In genomic region chr11:65376138-65376713, GRCh38 we compare ENCODE assay signal across 23 cellular contexts. TPM values are rescaled to one million over a fixed set of nuclear protein-coding genes. Genes with fewer than 3 reads are reported as not detected.
"Had no signal": no experiment of that assay in that cellular context is flagged by ENCODE, and none has a peak within 500 bp of the region (broad histone marks: within the 10 kb centered on the region; RNA-seq: fewer than 3 reads in every experiment).

No MANE protein-coding gene starts in this region.

- H3K27me3 Mint-ChIP-seq: activated B cell treated with CpG ODN at 0.5 μM for 24 hours; activated CD8-positive, alpha-beta T cell treated with anti-CD3 and anti-CD28 coated beads for 36 hours; activated naive CD4-positive, alpha-beta T cell treated with anti-CD3 and anti-CD28 coated beads, Interleukin-2, amount 50 U/mL, for 24 hours; activated naive CD8-positive, alpha-beta T cell treated with anti-CD3 and anti-CD28 coated beads, Interleukin-2, amount 50 U/mL, for 24 hours had no signal

- H3K36me3 Mint-ChIP-seq: activated naive CD4-positive, alpha-beta T cell treated with anti-CD3 and anti-CD28 coated beads, Interleukin-2, amount 50 U/mL, for 24 hours had no signal

- H3K4me3 ChIP-seq: pancreas, right atrium auricular region, transverse colon had no signal

- H3K27ac Mint-ChIP-seq: activated B cell treated with CpG ODN at 0.5 μM for 24 hours; activated CD8-positive, alpha-beta T cell treated with anti-CD3 and anti-CD28 coated beads for 36 hours; activated naive CD8-positive, alpha-beta T cell treated with anti-CD3 and anti-CD28 coated beads, Interleukin-2, amount 50 U/mL, for 24 hours; activated T-helper 2 cell treated with anti-CD3 and anti-CD28 coated beads, Interferon-gamma antibody, Interleukin-2, Interleukin-4, amounts not matched to agents 10 μg/mL and 5 μg/mL and 100 μg/mL, durations not matched to agents 14 hours and 24 hours and 36 hours; endodermal cell had no signal

- ATAC-seq: activated CD8-positive, alpha-beta T cell treated with anti-CD3 and anti-CD28 coated beads for 36 hours; activated naive CD8-positive, alpha-beta T cell treated with anti-CD3 and anti-CD28 coated beads, Interleukin-2, amount 50 U/mL, for 24 hours; activated T-cell treated with anti-CD3 and anti-CD28 coated beads, Interleukin-2, amount 50 U/mL, for 4 hours; esophagus mucosa; foreskin keratinocyte; pancreas had no signal

- H3K9me3 Mint-ChIP-seq: activated B cell treated with CpG ODN at 0.5 μM for 24 hours; activated CD8-positive, alpha-beta T cell treated with anti-CD3 and anti-CD28 coated beads for 36 hours; activated naive CD4-positive, alpha-beta T cell treated with anti-CD3 and anti-CD28 coated beads, Interleukin-2, amount 50 U/mL, for 24 hours; activated naive CD8-positive, alpha-beta T cell treated with anti-CD3 and anti-CD28 coated beads, Interleukin-2, amount 50 U/mL, for 24 hours; activated T-cell treated with anti-CD3 and anti-CD28 coated beads, Interleukin-2, amount 50 U/mL, for 4 hours; activated T-helper 2 cell treated with anti-CD3 and anti-CD28 coated beads, Interferon-gamma antibody, Interleukin-2, Interleukin-4, amounts not matched to agents 10 μg/mL and 5 μg/mL and 100 μg/mL, durations not matched to agents 14 hours and 24 hours and 36 hours; endodermal cell; nephron had no signal

- H3K4me3 Mint-ChIP-seq: activated B cell treated with CpG ODN at 0.5 μM for 24 hours; activated CD8-positive, alpha-beta T cell treated with anti-CD3 and anti-CD28 coated beads for 36 hours; activated naive CD4-positive, alpha-beta T cell treated with anti-CD3 and anti-CD28 coated beads, Interleukin-2, amount 50 U/mL, for 24 hours; activated naive CD8-positive, alpha-beta T cell treated with anti-CD3 and anti-CD28 coated beads, Interleukin-2, amount 50 U/mL, for 24 hours; activated T-cell treated with anti-CD3 and anti-CD28 coated beads, Interleukin-2, amount 50 U/mL, for 4 hours; endodermal cell; nephron had no signal

- H3K27ac ChIP-seq: foreskin keratinocyte, neutrophil, pancreas had no signal

- H3K36me3 ChIP-seq: pancreas, right atrium auricular region, transverse colon had no signal

- H3K9me3 ChIP-seq: neutrophil, pancreas, right atrium auricular region, transverse colon had no signal

- DNase-seq: activated B cell treated with CpG ODN at 0.5 μM for 24 hours; activated CD4-positive, alpha-beta T cell treated with anti-CD3 and anti-CD28 coated beads, Interleukin-2, amount 50 U/mL, for 1 hour; activated CD8-positive, alpha-beta T cell treated with anti-CD3 and anti-CD28 coated beads for 36 hours; activated naive CD8-positive, alpha-beta T cell treated with anti-CD3 and anti-CD28 coated beads, Interleukin-2, amount 50 U/mL, for 24 hours; activated T-cell treated with anti-CD3 and anti-CD28 coated beads, Interleukin-2, amount 50 U/mL, for 4 hours; amygdala; caudate nucleus; cortex of kidney; endodermal cell; foreskin keratinocyte; islet precursor cell; left ventricle myocardium superior; mammary epithelial cell; stimulated activated naive CD4-positive, alpha-beta T cell treated with Interleukin-2 at 50 U/mL for 16 hours; transverse colon had no signal

- H3K4me1 ChIP-seq: foreskin keratinocyte had no signal

- H3K27me3 ChIP-seq: foreskin keratinocyte, neutrophil, pancreas, right atrium auricular region, transverse colon had no signal

- FAIRE-seq: pancreas, urothelium cell line had no signal

RNA-seq across cellular contexts. Expression of gene TIGD3, which starts 21.7 kb away (rescaled TPM):
- total RNA-seq: mammary epithelial cell had no signal
